ENCODE assay signal across 8 cellular contexts in genomic region chr18:9614401-9615279, GRCh38. TPM values are rescaled to one million over a fixed set of nuclear protein-coding genes. Genes with fewer than 3 reads are reported as not detected.
DNase-seq lines count a peak whose midpoint lies in the region; ATAC-seq and TF ChIP-seq lines count a peak whose summit lies in the region.

Gene PPP4R1 (minus strand): TSS chr18:9614559. CDS start chr18:9614484, 75 bp downstream.

- H3K4me3 Mint-ChIP-seq in Calu3 (ENCODE audit: low read depth, unreplicated experiment) (peak within 1 kb of the TSS; percentile 99), neural crest cell (peak within 1 kb of the TSS; percentile 97)

- CTCF ChIA-PET in Calu3 (lab: Charles Lee), result interaction anchor here (1.3 kb wide), 1 partner anchor 69 kb away, joined by 3 read pairs; no protein-coding TSS in a partner anchor

- H3K4me3 ChIP-seq in stomach smooth muscle (ENCODE audit: low read length in 2 of 2), result peak within 1 kb of the TSS; percentile 83 to 89

- no peaks in the 10 kb centered on the region for H3K9me3 ChIP-seq in stomach smooth muscle (ENCODE audit: control insufficient read depth in 2 of 2, low read length in 2 of 2)

- H3K36me3 Mint-ChIP-seq in Calu3 (ENCODE audit: insufficient read depth, unreplicated experiment), result peaks cover 40% of the 10 kb centered on the region
- H3K36me3 Mint-ChIP-seq in neural crest cell (ENCODE audit: low read depth), result peaks cover 10% of the 10 kb centered on the region

- peaks cover 6 to 7% of the 10 kb centered on the region in 2 donors for H3K36me3 ChIP-seq in stomach smooth muscle (ENCODE audit: control insufficient read depth in 2 of 2, insufficient read depth in 2 of 2, low read length in 2 of 2)

- H3K9me3 Mint-ChIP-seq in Calu3 (ENCODE audit: low read depth, unreplicated experiment) (no peaks in the 10 kb centered on the region), neural crest cell (peaks cover 2% of the 10 kb centered on the region)

- H3K27ac ChIP-seq in stomach smooth muscle (ENCODE audit: low read length), result peak within 1 kb of the TSS; percentile 87

- DNase-seq in Calu3, result peak; percentile 85
- DNase-seq in HuH-7.5 (ENCODE audit: low spot score), result peak; percentile 83
- DNase-seq in SHP77 treated with DMSO at 0.1 percent for 48 hours (lab: John Stamatoyannopoulos, UW), result peak; percentile 15
- peak; percentile 4 to 59 (median 27) for DNase-seq in activated naive CD4-positive, alpha-beta T cell (lab: John Stamatoyannopoulos, UW)
- DNase-seq in foreskin melanocyte, result peak; percentile 58
- DNase-seq in neural crest cell (ENCODE audit: low read depth, low spot score), result peak; percentile 70

- intact Hi-C loops in Calu3 (cut with micrococcal nuclease; ENCODE audit: unreplicated experiment), result no loop called here

- H3K4me1 ChIP-seq in stomach smooth muscle (ENCODE audit: control insufficient read depth, insufficient read depth, low read length), result peaks cover 10% of the 10 kb centered on the region

- BruUV-seq in Calu3 (replicated peaks; lab: Mats Ljungman, UMichigan), result no TSS peak

- no peaks in the 10 kb centered on the region for H3K27me3 Mint-ChIP-seq in Calu3 (ENCODE audit: unreplicated experiment)
- H3K27me3 Mint-ChIP-seq in neural crest cell (ENCODE audit: low read depth), result no peaks in the 10 kb centered on the region

- H3K27ac Mint-ChIP-seq in Calu3 (ENCODE audit: unreplicated experiment) (peak within 1 kb of the TSS; percentile 97), neural crest cell (ENCODE audit: unreplicated experiment) (peak within 1 kb of the TSS; percentile 97)

- peak; percentile 52 for ATAC-seq in GM21390 (IDR thresholded peaks at IDR 0.05; ENCODE audit: unreplicated experiment)

- peaks cover 50% of the 10 kb centered on the region for H3K4me1 Mint-ChIP-seq in Calu3 (ENCODE audit: low read depth, unreplicated experiment)
- peaks cover 45% of the 10 kb centered on the region for H3K4me1 Mint-ChIP-seq in neural crest cell

- peak within 1 kb of the TSS; percentile 85 to 95 for H3K9ac ChIP-seq in stomach smooth muscle (ENCODE audit: low read length in 2 of 2)

- no peaks in the 10 kb centered on the region for H3K27me3 ChIP-seq in stomach smooth muscle (ENCODE audit: control insufficient read depth in 1 of 2, insufficient read depth in 2 of 2, low read length in 2 of 2)

- TF ChIP-seq CTCF in Calu3 (IDR thresholded peaks at IDR 0.05; ENCODE audit: unreplicated experiment) (no peak), neural crest cell (conservative IDR thresholded peaks at IDR 0.05) (no peak)

RNA-seq across cellular contexts. Expression of gene PPP4R1, which starts in this region (rescaled TPM):
- total RNA-seq in Calu3 (2022), result 110 and 115 TPM in 2 replicates
- 136 and 138 TPM in 2 replicates for total RNA-seq in neural crest cell

Comparison
In these comparisons a context has a peak if more than half of its experiments do, and no peak if none do; other contexts are left out.
1. Peak in every context shown above with its lines: DNase-seq, ATAC-seq, H3K4me3 ChIP-seq and H3K27ac ChIP-seq.
2. DNase-seq: peak in every context shown above with its lines; median percentile 85 in Calu3; 83 in HuH-7.5; 70 in neural crest cell; 58 in foreskin melanocyte; 27 in activated naive CD4-positive, alpha-beta T cell; 15 in SHP77 treated with DMSO at 0.1 percent for 48 hours.